1 cellular context compared by ENCODE assay signal in genomic region chr17:39980402-39981206, GRCh38.
TF ChIP-seq lines count a peak whose summit lies in the region.

PSMD3 (plus strand) TSS chr17:39980807; CDS start chr17:39980971, 164 bp downstream.

TF ChIP-seq in GM23338, 12 proteins besides CTCF, POLR2A, EP300 and RAD21 (continued from another document):
- TF ChIP-seq, protein P1, sequence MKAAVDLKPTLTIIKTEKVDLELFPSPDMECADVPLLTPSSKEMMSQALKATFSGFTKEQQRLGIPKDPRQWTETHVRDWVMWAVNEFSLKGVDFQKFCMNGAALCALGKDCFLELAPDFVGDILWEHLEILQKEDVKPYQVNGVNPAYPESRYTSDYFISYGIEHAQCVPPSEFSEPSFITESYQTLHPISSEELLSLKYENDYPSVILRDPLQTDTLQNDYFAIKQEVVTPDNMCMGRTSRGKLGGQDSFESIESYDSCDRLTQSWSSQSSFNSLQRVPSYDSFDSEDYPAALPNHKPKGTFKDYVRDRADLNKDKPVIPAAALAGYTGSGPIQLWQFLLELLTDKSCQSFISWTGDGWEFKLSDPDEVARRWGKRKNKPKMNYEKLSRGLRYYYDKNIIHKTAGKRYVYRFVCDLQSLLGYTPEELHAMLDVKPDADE (IDR thresholded peaks at IDR 0.05): peak; percentile 94
- TF ChIP-seq ZNF114 (CRISPR knock-in tag; IDR thresholded peaks at IDR 0.05) (0 out of 2 replicates have a peak, but pooled peaks have one; percentile 13), ZNF331 (CRISPR knock-in tag; IDR thresholded peaks at IDR 0.05; ENCODE audit: low read depth) (no peak), POLR2AphosphoS5 (IDR thresholded peaks at IDR 0.05; ENCODE audit: low read depth) (peak; percentile 71)
